19 cellular contexts compared by ENCODE assay signal in genomic region chr2:68732036-68732435, GRCh38. TPM values are rescaled to one million over a fixed set of nuclear protein-coding genes. Genes with fewer than 3 reads are reported as not detected.
DNase-seq lines count a peak whose midpoint lies in the region; ATAC-seq and TF ChIP-seq lines count a peak whose summit lies in the region.
"Had no signal": no experiment of that assay in that cellular context is flagged by ENCODE, and none has a peak within 500 bp of the region (broad histone marks: within the 10 kb centered on the region; RNA-seq: fewer than 3 reads in every experiment).

No MANE protein-coding gene starts in this region.

- no peak for ATAC-seq in CD8-positive, alpha-beta T cell
- ATAC-seq: activated CD8-positive, alpha-beta T cell treated with anti-CD3 and anti-CD28 coated beads, Interleukin-2, amount 10 ng/mL, durations not matched to agents 7 days and 5 days had no signal

- H3K36me3 Mint-ChIP-seq in CD8-positive, alpha-beta T cell, result peaks cover 3% of the 10 kb centered on the region
- H3K36me3 Mint-ChIP-seq in activated naive CD8-positive, alpha-beta T cell treated with anti-CD3 and anti-CD28 coated beads for 36 hours, result peaks cover 4% of the 10 kb centered on the region

- H3K27me3 Mint-ChIP-seq in CD8-positive, alpha-beta T cell (ENCODE audit: low read depth), result no peaks in the 10 kb centered on the region
- no peaks in the 10 kb centered on the region for H3K27me3 Mint-ChIP-seq in activated naive CD8-positive, alpha-beta T cell treated with anti-CD3 and anti-CD28 coated beads for 36 hours

- H3K9me3 Mint-ChIP-seq in CD8-positive, alpha-beta T cell, result no peaks in the 10 kb centered on the region
- no peaks in the 10 kb centered on the region for H3K9me3 Mint-ChIP-seq in activated naive CD8-positive, alpha-beta T cell treated with anti-CD3 and anti-CD28 coated beads for 36 hours

- CTCF ChIA-PET in CD8-positive, alpha-beta T cell (lab: Charles Lee), result interaction anchor here (1.3 to 4.1 kb wide), 4 partner anchors 11 to 50 kb away, joined by 3 to 21 read pairs (median 8); no protein-coding TSS in a partner anchor

- no peaks in the 10 kb centered on the region for H3K9me3 ChIP-seq in BLaER1 treated with 17β-estradiol and CSF1 and Interleukin-3, amounts not matched to agents 10 nM and 100 nM (replicated peaks in 1 of 11)
- no peaks in the 10 kb centered on the region for H3K9me3 ChIP-seq in CD8-positive, alpha-beta T cell (ENCODE audit: low read length)
- H3K9me3 ChIP-seq in mucosa of rectum (ENCODE audit: control insufficient read depth in 2 of 2, low read length in 2 of 2) (no peaks in the 10 kb centered on the region), WERI-Rb-1 (ENCODE audit: severe bottlenecking) (no peaks in the 10 kb centered on the region)
- H3K9me3 ChIP-seq: BE2C, ovary had no signal

- H3K27me3 ChIP-seq in BLaER1 treated with 17β-estradiol and CSF1 and Interleukin-3, amounts not matched to agents 10 nM and 100 nM, result no peaks in the 10 kb centered on the region
- no peaks in the 10 kb centered on the region for H3K27me3 ChIP-seq in CD8-positive, alpha-beta T cell (ENCODE audit: insufficient read depth, low read length)
- no peaks in the 10 kb centered on the region for H3K27me3 ChIP-seq in mucosa of rectum (ENCODE audit: control insufficient read depth in 2 of 2, insufficient read depth in 2 of 2, low read length in 2 of 2)
- peaks cover 60% of the 10 kb centered on the region for H3K27me3 ChIP-seq in WERI-Rb-1 (ENCODE audit: insufficient read depth, low read depth, severe bottlenecking)
- H3K27me3 ChIP-seq: BE2C, ovary had no signal

- H3K36me3 ChIP-seq in BLaER1 treated with 17β-estradiol and CSF1 and Interleukin-3, amounts not matched to agents 10 nM and 100 nM, result peaks cover 0 to 6% (median 0%) of the 10 kb centered on the region in 11 experiments; a peak in 1 of 22 replicates
- no peaks in the 10 kb centered on the region for H3K36me3 ChIP-seq in CD8-positive, alpha-beta T cell (ENCODE audit: insufficient read depth, low read length)
- H3K36me3 ChIP-seq in mucosa of rectum (ENCODE audit: control insufficient read depth in 2 of 2, insufficient read depth in 2 of 2, low read length in 2 of 2) (no peaks in the 10 kb centered on the region), WERI-Rb-1 (no peaks in the 10 kb centered on the region)
- H3K36me3 ChIP-seq: BE2C, ovary had no signal

- peak overlapping the region; percentile 92 to 98 (median 95) for H3K4me2 ChIP-seq in BLaER1 treated with 17β-estradiol and CSF1 and Interleukin-3, amounts not matched to agents 10 nM and 100 nM

- intact Hi-C loops in CD8-positive, alpha-beta T cell (cut with DNase I, micrococcal nuclease), result loop anchor here in 1 of 2 experiments (10.0 kb wide), 2 partner anchors 367 to 477 kb away; partner anchors contain the start of genes PLEK and PPP3R1

- H3K4me3 ChIP-seq in BLaER1 treated with 17β-estradiol and CSF1 and Interleukin-3, amounts not matched to agents 10 nM and 100 nM, result no peak overlapping the region; a peak in 1 of 20 replicates
- no peak overlapping the region for H3K4me3 ChIP-seq in CD8-positive, alpha-beta T cell (ENCODE audit: low read depth, low read length)
- no peak overlapping the region for H3K4me3 ChIP-seq in mucosa of rectum (ENCODE audit: low read length in 2 of 2)
- no peak overlapping the region for H3K4me3 ChIP-seq in WERI-Rb-1 (ENCODE audit: low read depth, low read length)
- H3K4me3 ChIP-seq: ovary, smooth muscle cell had no signal

- H3K27ac Mint-ChIP-seq in CD8-positive, alpha-beta T cell, result peak overlapping the region; percentile 24
- H3K27ac Mint-ChIP-seq in activated naive CD8-positive, alpha-beta T cell treated with anti-CD3 and anti-CD28 coated beads for 36 hours, result peak overlapping the region; percentile 2
- H3K27ac Mint-ChIP-seq: activated CD8-positive, alpha-beta T cell treated with anti-CD3 and anti-CD28 coated beads, Interleukin-2, amount 10 ng/mL, durations not matched to agents 7 days and 5 days had no signal

- H3K4me1 Mint-ChIP-seq in CD8-positive, alpha-beta T cell (ENCODE audit: low read depth), result peaks cover 27% of the 10 kb centered on the region
- peaks cover 21% of the 10 kb centered on the region for H3K4me1 Mint-ChIP-seq in activated naive CD8-positive, alpha-beta T cell treated with anti-CD3 and anti-CD28 coated beads for 36 hours

- H3K4me3 Mint-ChIP-seq in CD8-positive, alpha-beta T cell, result no peak overlapping the region
- no peak overlapping the region for H3K4me3 Mint-ChIP-seq in activated naive CD8-positive, alpha-beta T cell treated with anti-CD3 and anti-CD28 coated beads for 36 hours
- H3K4me3 Mint-ChIP-seq: activated CD8-positive, alpha-beta T cell treated with anti-CD3 and anti-CD28 coated beads, Interleukin-2, amount 10 ng/mL, durations not matched to agents 7 days and 5 days had no signal

- H3K27ac ChIP-seq in BLaER1 treated with 17β-estradiol and CSF1 and Interleukin-3, amounts not matched to agents 10 nM and 100 nM, result peak overlapping the region; percentile 83 to 97 (median 93)
- H3K27ac ChIP-seq in CD8-positive, alpha-beta T cell (ENCODE audit: low read depth, low read length), result no peak overlapping the region
- H3K27ac ChIP-seq in mucosa of rectum (ENCODE audit: low read depth in 2 of 2, low read length in 2 of 2) (peak overlapping the region; percentile 29 to 44), WERI-Rb-1 (no peak overlapping the region)
- H3K27ac ChIP-seq: ovary had no signal

- POLR2A ChIA-PET in CD8-positive, alpha-beta T cell (lab: Charles Lee), result interaction anchor here (3.7 kb wide), 1 partner anchor 11 kb away, joined by 31 read pairs; no protein-coding TSS in a partner anchor

- H4K20me1 ChIP-seq in BLaER1 treated with 17β-estradiol and CSF1 and Interleukin-3, amounts not matched to agents 10 nM and 100 nM, result no peaks in the 10 kb centered on the region

- H3K4me1 ChIP-seq in BLaER1 treated with 17β-estradiol and CSF1 and Interleukin-3, amounts not matched to agents 10 nM and 100 nM, result peaks cover 66 to 79% (median 74%) of the 10 kb centered on the region in 10 experiments
- peaks cover 26% of the 10 kb centered on the region for H3K4me1 ChIP-seq in CD8-positive, alpha-beta T cell (ENCODE audit: insufficient read depth, low read length)
- peaks cover 0 to 4% of the 10 kb centered on the region in 2 donors for H3K4me1 ChIP-seq in mucosa of rectum (ENCODE audit: control insufficient read depth in 2 of 2, insufficient read depth in 2 of 2, low read length in 2 of 2)
- H3K4me1 ChIP-seq: BE2C had no signal

- H3K9ac ChIP-seq in BLaER1 treated with 17β-estradiol and CSF1 and Interleukin-3, amounts not matched to agents 10 nM and 100 nM, result peak overlapping the region; percentile 56 to 91 (median 86); a peak in 20 of 22 replicates
- no peak overlapping the region for H3K9ac ChIP-seq in mucosa of rectum (ENCODE audit: low read depth in 1 of 2, low read length in 2 of 2)

- no peak for TF ChIP-seq CTCF in CD8-positive, alpha-beta T cell (IDR thresholded peaks at IDR 0.05)
- TF ChIP-seq CTCF in WERI-Rb-1 (IDR thresholded peaks at IDR 0.05; ENCODE audit: low read depth, low read length), result no peak

- no peak for DNase-seq in CD8-positive, alpha-beta T cell
- no peak for DNase-seq in activated naive CD8-positive, alpha-beta T cell treated with anti-CD3 and anti-CD28 coated beads for 36 hours
- DNase-seq in NCI-H187 treated with DMSO at 0.1 percent for 48 hours (lab: John Stamatoyannopoulos, UW) (no peak), DMS 273 (lab: John Stamatoyannopoulos, UW; ENCODE audit: unreplicated experiment) (no peak), AML-193 (lab: John Stamatoyannopoulos, UW) (no peak), WERI-Rb-1 (no peak)
- DNase-seq: BE2C; central memory CD4-positive, alpha-beta T cell; effector CD8-positive, alpha-beta T cell; glutamatergic neuron; GOT3; NCI-H1417; NCI-H2171 treated with DMSO at 0.1 percent for 48 hours; NCI-H748 treated with DMSO at 0.1 percent for 48 hours; ovary had no signal

RNA-seq across cellular contexts. Expression of gene ARHGAP25, which starts 2.6 kb away (rescaled TPM):
- total RNA-seq in CD8-positive, alpha-beta T cell, result 10 to 100 TPM; 35.8 to 36.7 TPM
- total RNA-seq in activated naive CD8-positive, alpha-beta T cell treated with anti-CD3 and anti-CD28 coated beads for 36 hours, result 10 to 100 TPM; 47.4 to 51.0 TPM

Comparison
In these comparisons a context has a peak if more than half of its experiments do, and no peak if none do; other contexts are left out.
1. H3K27ac ChIP-seq: peak in BLaER1 treated with 17β-estradiol and CSF1 and Interleukin-3, amounts not matched to agents 10 nM and 100 nM (11 of 11) and mucosa of rectum (2 of 2); none in CD8-positive, alpha-beta T cell (single experiment) and WERI-Rb-1 (single experiment).
2. H3K9ac ChIP-seq: peak in BLaER1 treated with 17β-estradiol and CSF1 and Interleukin-3, amounts not matched to agents 10 nM and 100 nM (11 of 11); none in mucosa of rectum (0 of 2).